ENCODE assay signal across 16 cellular contexts in genomic region chr19:18816645-18817044, GRCh38. TPM values are rescaled to one million over a fixed set of nuclear protein-coding genes. Genes with fewer than 3 reads are reported as not detected.
"Had no signal": no experiment of that assay in that cellular context is flagged by ENCODE, and none has a peak within 500 bp of the region (broad histone marks: within the 10 kb centered on the region; RNA-seq: fewer than 3 reads in every experiment).

No MANE protein-coding gene starts in this region.

RNA-seq across cellular contexts. Expression of gene COMP, which starts 25.5 kb away (rescaled TPM):
- total RNA-seq: activated CD4-positive, alpha-beta memory T cell treated with anti-CD3 and anti-CD28 coated beads for 36 hours; activated CD4-positive, alpha-beta T cell treated with anti-CD3 and anti-CD28 coated beads, Interleukin-2, amount 10 ng/mL, durations not matched to agents 24 days and 14 days; activated CD8-positive, alpha-beta memory T cell treated with anti-CD3 and anti-CD28 coated beads for 36 hours; activated CD8-positive, alpha-beta T cell treated with anti-CD3 and anti-CD28 coated beads for 36 hours; activated naive CD4-positive, alpha-beta T cell treated with anti-CD3 and anti-CD28 coated beads for 36 hours; activated naive CD4-positive, alpha-beta T cell treated with anti-CD3 and anti-CD28 coated beads, Interleukin-2, amount 50 U/mL, for 72 hours; activated naive CD8-positive, alpha-beta T cell treated with anti-CD3 and anti-CD28 coated beads for 36 hours; activated T-cell treated with anti-CD3 and anti-CD28 coated beads, Interleukin-2, amount 50 U/mL, for 4 hours; activated T-cell treated with anti-CD3 and anti-CD28 coated beads, Interleukin-2, amount 50 U/mL, for 72 hours; activated T-helper 1 cell treated with anti-CD3 and anti-CD28 coated beads, Interleukin-12 subunit alpha, Interleukin-12 subunit beta, Interleukin-2, Interleukin-4 antibody, amounts not matched to agents 30 ng/mL and 10 ng/mL and 1 ng/mL, durations not matched to agents 14 hours and 24 hours and 36 hours; activated T-helper 17 cell treated with anti-CD3 and anti-CD28 coated beads, Interleukin-2, amount 50 U/mL, for 72 hours; bronchial epithelial cell; T-cell; T-helper 1 cell treated with Interleukin-12 subunit alpha and Interleukin-12 subunit beta and Interleukin-4 antibody, amounts not matched to agents 30 ng/mL and 1 ng/mL, for 36 hours; T-helper 17 cell; T-helper 2 cell treated with Interferon-gamma antibody and Interleukin-4, amounts not matched to agents 100 ng/mL and 5 ng/mL, for 36 hours had no signal
